10 cellular contexts compared by ENCODE assay signal in the genomic region with DNA sequence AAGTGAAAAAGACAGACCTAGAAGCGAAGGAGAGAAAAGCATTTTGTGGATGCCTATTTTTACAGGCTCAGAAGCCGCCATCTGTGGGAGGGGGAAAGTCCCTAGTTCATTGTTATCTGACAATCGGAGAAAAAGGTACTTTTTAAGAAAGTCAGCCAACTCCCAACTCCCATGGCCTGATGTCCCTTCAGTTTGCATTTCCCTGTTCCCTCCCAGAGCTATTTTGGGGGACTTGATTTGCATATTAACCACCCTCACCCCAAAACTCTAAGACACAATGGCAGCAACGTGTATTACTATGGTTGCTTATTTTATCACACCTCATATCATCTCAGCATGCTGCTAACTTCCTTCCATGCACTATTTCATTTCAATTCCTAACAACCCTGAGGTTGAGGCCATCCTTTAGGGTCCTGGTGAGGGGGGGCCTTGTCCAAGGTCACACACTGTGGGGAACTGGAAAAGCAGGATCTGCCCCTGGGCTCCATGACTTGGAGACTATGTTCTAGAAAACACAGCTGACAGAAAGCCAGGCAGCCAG. TPM values are rescaled to one million over a fixed set of nuclear protein-coding genes. Genes with fewer than 3 reads are reported as not detected.
DNase-seq lines count a peak whose midpoint lies in the region; ATAC-seq and TF ChIP-seq lines count a peak whose summit lies in the region.
"Had no signal": no experiment of that assay in that cellular context is flagged by ENCODE, and none has a peak within 500 bp of the region (broad histone marks: within the 10 kb centered on the region; RNA-seq: fewer than 3 reads in every experiment).

No MANE protein-coding gene starts in this region.

- peak; percentile 44 for ATAC-seq in HG02973 (IDR thresholded peaks at IDR 0.05; ENCODE audit: unreplicated experiment)
- peak; percentile 54 for ATAC-seq in activated CD8-positive, alpha-beta T cell treated with anti-CD3 and anti-CD28 coated beads, Interleukin-2, amount 10 ng/mL, durations not matched to agents 7 days and 5 days
- ATAC-seq in stimulated activated naive CD8-positive, alpha-beta T cell treated with anti-CD3 and anti-CD28 coated beads, Interleukin-15, Interleukin-2, amounts not matched to agents 100 U/mL and 50 U/mL, for 24 hours, result peak; percentile 62

- POLR2A ChIA-PET in activated CD8-positive, alpha-beta T cell treated with anti-CD3 and anti-CD28 coated beads, Interleukin-2, amount 10 ng/mL, durations not matched to agents 7 days and 5 days (lab: Charles Lee), result interaction anchor here (1.7 kb wide), 1 partner anchor 19 kb away, joined by 5 read pairs; no protein-coding TSS in a partner anchor

- H3K27ac Mint-ChIP-seq in activated CD8-positive, alpha-beta T cell treated with anti-CD3 and anti-CD28 coated beads, Interleukin-2, amount 10 ng/mL, durations not matched to agents 7 days and 5 days, result peak overlapping the region; percentile 83
- H3K27ac Mint-ChIP-seq in osteocyte (ENCODE audit: unreplicated experiment), result no peak overlapping the region

- H3K36me3 Mint-ChIP-seq in activated CD8-positive, alpha-beta T cell treated with anti-CD3 and anti-CD28 coated beads, Interleukin-2, amount 10 ng/mL, durations not matched to agents 7 days and 5 days (ENCODE audit: low read depth), result peaks cover 77% of the 10 kb centered on the region
- H3K36me3 Mint-ChIP-seq in osteocyte (ENCODE audit: unreplicated experiment), result peaks cover 8% of the 10 kb centered on the region

- H3K4me3 Mint-ChIP-seq in activated CD8-positive, alpha-beta T cell treated with anti-CD3 and anti-CD28 coated beads, Interleukin-2, amount 10 ng/mL, durations not matched to agents 7 days and 5 days, result no peak overlapping the region
- H3K4me3 Mint-ChIP-seq in osteocyte (ENCODE audit: unreplicated experiment), result no peak overlapping the region

- H3K9me3 Mint-ChIP-seq in activated CD8-positive, alpha-beta T cell treated with anti-CD3 and anti-CD28 coated beads, Interleukin-2, amount 10 ng/mL, durations not matched to agents 7 days and 5 days (ENCODE audit: insufficient read depth), result peaks cover 15% of the 10 kb centered on the region
- H3K9me3 Mint-ChIP-seq in osteocyte (ENCODE audit: unreplicated experiment), result peaks cover 18% of the 10 kb centered on the region

- no peaks in the 10 kb centered on the region for H3K27me3 Mint-ChIP-seq in activated CD8-positive, alpha-beta T cell treated with anti-CD3 and anti-CD28 coated beads, Interleukin-2, amount 10 ng/mL, durations not matched to agents 7 days and 5 days (ENCODE audit: low read depth)
- H3K27me3 Mint-ChIP-seq in osteocyte (ENCODE audit: unreplicated experiment), result peaks cover 19% of the 10 kb centered on the region

- peaks cover 64% of the 10 kb centered on the region for H3K4me1 Mint-ChIP-seq in activated CD8-positive, alpha-beta T cell treated with anti-CD3 and anti-CD28 coated beads, Interleukin-2, amount 10 ng/mL, durations not matched to agents 7 days and 5 days (ENCODE audit: low read depth)
- H3K4me1 Mint-ChIP-seq in osteocyte (ENCODE audit: unreplicated experiment), result no peaks in the 10 kb centered on the region

- peak; percentile 69 for DNase-seq in activated CD8-positive, alpha-beta memory T cell treated with anti-CD3 and anti-CD28 coated beads for 24 hours
- DNase-seq in activated CD8-positive, alpha-beta memory T cell treated with anti-CD3 and anti-CD28 coated beads, Interleukin-2, amount 50 U/mL, for 48 hours, result no peak
- no peak for DNase-seq in activated CD8-positive, alpha-beta T cell treated with anti-CD3 and anti-CD28 coated beads, Interleukin-2, amount 10 ng/mL, durations not matched to agents 7 days and 5 days
- DNase-seq in stimulated activated naive CD8-positive, alpha-beta T cell treated with anti-CD3 and anti-CD28 coated beads, Interleukin-15, Interleukin-2, amounts not matched to agents 100 U/mL and 50 U/mL, for 24 hours, result peak; percentile 69
- DNase-seq in OCI-M2 (lab: John Stamatoyannopoulos, UW; ENCODE audit: unreplicated experiment) (no peak), osteocyte (ENCODE audit: extremely low spot score, unreplicated experiment) (no peak), putamen (ENCODE audit: low spot score) (no peak)
- DNase-seq: ACHN, HCEC 1CT had no signal

- CTCF ChIA-PET in activated CD8-positive, alpha-beta T cell treated with anti-CD3 and anti-CD28 coated beads, Interleukin-2, amount 10 ng/mL, durations not matched to agents 7 days and 5 days (lab: Charles Lee), result interaction anchor here (0.6 kb wide), 1 partner anchor 107 kb away, joined by 4 read pairs; no protein-coding TSS in a partner anchor

- no peak for TF ChIP-seq CTCF in osteocyte (IDR thresholded peaks at IDR 0.05)

RNA-seq across cellular contexts. Expression of a gene that starts 18.7 kb away (rescaled TPM):
- 10 to 100 TPM; 28.6 to 30.8 TPM for total RNA-seq in activated CD8-positive, alpha-beta T cell treated with anti-CD3 and anti-CD28 coated beads, Interleukin-2, amount 10 ng/mL, durations not matched to agents 7 days and 5 days
- 0.76 and 0.94 TPM in 2 replicates for total RNA-seq in osteocyte

RNA-seq across cellular contexts. Expression of a gene that starts 56.3 kb away (rescaled TPM):
- total RNA-seq in activated CD8-positive, alpha-beta T cell treated with anti-CD3 and anti-CD28 coated beads, Interleukin-2, amount 10 ng/mL, durations not matched to agents 7 days and 5 days, result 1 to 10 TPM; 5.9 to 7.9 TPM
- 49.5 and 51.4 TPM in 2 replicates for total RNA-seq in osteocyte

Comparison
In these comparisons a context has a peak if more than half of its experiments do, and no peak if none do; other contexts are left out.
1. DNase-seq: peak in activated CD8-positive, alpha-beta memory T cell treated with anti-CD3 and anti-CD28 coated beads for 24 hours (single experiment) and stimulated activated naive CD8-positive, alpha-beta T cell treated with anti-CD3 and anti-CD28 coated beads, Interleukin-15, Interleukin-2, amounts not matched to agents 100 U/mL and 50 U/mL, for 24 hours (single experiment); none in activated CD8-positive, alpha-beta memory T cell treated with anti-CD3 and anti-CD28 coated beads, Interleukin-2, amount 50 U/mL, for 48 hours (single experiment), activated CD8-positive, alpha-beta T cell treated with anti-CD3 and anti-CD28 coated beads, Interleukin-2, amount 10 ng/mL, durations not matched to agents 7 days and 5 days (single experiment), OCI-M2 (single experiment), osteocyte (single experiment) and putamen (single experiment).
2. RNA of a gene that starts 18.7 kb away (total RNA-seq): 28.6 to 30.8 TPM in activated CD8-positive, alpha-beta T cell treated with anti-CD3 and anti-CD28 coated beads, Interleukin-2, amount 10 ng/mL, durations not matched to agents 7 days and 5 days; 0.76 to 0.94 TPM in osteocyte; every median in the first group is over 10 times any median in the second.
3. Peak in every context shown above with its lines, with median percentiles within 50 percentile points of each other: ATAC-seq.